ENCODE assay signal across 19 cellular contexts in genomic region chr10:110618206-110618605, GRCh38. TPM values are rescaled to one million over a fixed set of nuclear protein-coding genes. Genes with fewer than 3 reads are reported as not detected.
DNase-seq lines count a peak whose midpoint lies in the region; ATAC-seq lines count a peak whose summit lies in the region.
"Had no signal": no experiment of that assay in that cellular context is flagged by ENCODE, and none has a peak within 500 bp of the region (broad histone marks: within the 10 kb centered on the region; RNA-seq: fewer than 3 reads in every experiment).

No MANE protein-coding gene starts in this region.

- H3K4me1 ChIP-seq in CD4-positive, alpha-beta memory T cell (ENCODE audit: insufficient read depth, low read length) = peaks cover 13% of the 10 kb centered on the region

- intact Hi-C loops in CD4-positive, alpha-beta memory T cell (cut with micrococcal nuclease) = loop anchor here (10.0 kb wide), 1 partner anchor 387 kb away; no protein-coding TSS in a partner anchor

- H3K27me3 Mint-ChIP-seq in CD4-positive, alpha-beta memory T cell = no peaks in the 10 kb centered on the region
- H3K27me3 Mint-ChIP-seq: CD4-positive, alpha-beta T cell; T-cell had no signal

- H3K27me3 ChIP-seq in CD4-positive, alpha-beta memory T cell (ENCODE audit: insufficient read depth, low read length) = no peaks in the 10 kb centered on the region
- H3K27me3 ChIP-seq: dorsolateral prefrontal cortex had no signal

- CTCF ChIA-PET in CD4-positive, alpha-beta memory T cell (lab: Charles Lee; ENCODE audit: partially characterized antibody) = interaction anchor here (2.5 kb wide), 1 partner anchor 10 kb away, joined by 9 read pairs; no protein-coding TSS in a partner anchor

- peaks cover 0 to 5% (median 0%) of the 10 kb centered on the region in 8 donors for H3K9me3 Mint-ChIP-seq in CD4-positive, alpha-beta memory T cell
- H3K9me3 Mint-ChIP-seq: CD4-positive, alpha-beta T cell had no signal

- no peaks in the 10 kb centered on the region for H3K9me3 ChIP-seq in CD4-positive, alpha-beta memory T cell (ENCODE audit: control insufficient read depth in 1 of 2, low read length in 2 of 2)
- H3K9me3 ChIP-seq: thoracic aorta had no signal

- no peak overlapping the region for H3K27ac ChIP-seq in CD4-positive, alpha-beta memory T cell (ENCODE audit: low read depth, low read length)
- H3K27ac ChIP-seq: dorsolateral prefrontal cortex, epithelial cell of prostate, thoracic aorta had no signal

- peak overlapping the region in 2 of 7 donors; percentile 71 to 85 for H3K27ac Mint-ChIP-seq in CD4-positive, alpha-beta memory T cell
- H3K27ac Mint-ChIP-seq: CD4-positive, alpha-beta T cell had no signal

- no peaks in the 10 kb centered on the region for H3K36me3 ChIP-seq in CD4-positive, alpha-beta memory T cell (ENCODE audit: insufficient read depth, low read length)
- H3K36me3 ChIP-seq: thoracic aorta had no signal

- peaks cover 6 to 10% (median 8%) of the 10 kb centered on the region in 4 donors for H3K4me1 Mint-ChIP-seq in CD4-positive, alpha-beta memory T cell

- peak; percentile 40 for DNase-seq in stimulated activated naive CD4-positive, alpha-beta T cell treated with Interleukin-2 at 50 U/mL for 16 hours (lab: John Stamatoyannopoulos, UW)
- no peak for DNase-seq in stimulated activated naive CD4-positive, alpha-beta T cell (lab: John Stamatoyannopoulos, UW)
- DNase-seq in activated naive CD4-positive, alpha-beta T cell treated with anti-CD3 and anti-CD28 coated beads, Interleukin-2, amount 50 U/mL, for 16 hours = peak; percentile 33
- peak; percentile 51 to 55 for DNase-seq in stimulated activated CD4-positive, alpha-beta T cell treated with anti-CD3 and anti-CD28 coated beads, Interleukin-2, amount 100 ng/mL, for 24 hours
- no peak for DNase-seq in CD4-positive, alpha-beta memory T cell
- no peak for DNase-seq in AG08396 (ENCODE audit: low spot score)
- DNase-seq: dorsolateral prefrontal cortex, foreskin fibroblast, hippocampal formation, kidney, NCI-H1417 treated with DMSO at 0.1 percent for 48 hours, occipital lobe, OCI-M1 had no signal

- POLR2A ChIA-PET in CD4-positive, alpha-beta memory T cell (lab: Charles Lee; ENCODE audit: partially characterized antibody) = no interaction called here

- no peak overlapping the region for H3K4me3 Mint-ChIP-seq in CD4-positive, alpha-beta memory T cell
- H3K4me3 Mint-ChIP-seq: CD4-positive, alpha-beta T cell had no signal

- H3K4me3 ChIP-seq in CD4-positive, alpha-beta memory T cell (ENCODE audit: low read length in 2 of 2) = no peak overlapping the region
- H3K4me3 ChIP-seq: dorsolateral prefrontal cortex, thoracic aorta had no signal

- ATAC-seq in HG02981 (IDR thresholded peaks at IDR 0.05; ENCODE audit: unreplicated experiment) (no peak), HG02759 (IDR thresholded peaks at IDR 0.05; ENCODE audit: unreplicated experiment) (no peak)

- H3K36me3 Mint-ChIP-seq in CD4-positive, alpha-beta memory T cell = no peaks in the 10 kb centered on the region
- H3K36me3 Mint-ChIP-seq: T-cell had no signal

RNA-seq across cellular contexts. Expression of gene RBM20, which starts 25.9 kb away (rescaled TPM):
- not detected for total RNA-seq in CD4-positive, alpha-beta memory T cell
- under 1 TPM in 1 of 2 donors, not detected in 1; 0.03 TPM for polyA plus RNA-seq in CD4-positive, alpha-beta memory T cell

RNA-seq across cellular contexts. Expression of gene SMC3, which starts 50.7 kb away (rescaled TPM):
- 10 to 100 TPM; 53.4 to 59.5 TPM for total RNA-seq in CD4-positive, alpha-beta memory T cell
- polyA plus RNA-seq in CD4-positive, alpha-beta memory T cell = 10 to 100 TPM; 43.8 to 96.1 TPM

Comparison
In these comparisons a context has a peak if more than half of its experiments do, and no peak if none do; other contexts are left out.
1. DNase-seq: peak in stimulated activated naive CD4-positive, alpha-beta T cell treated with Interleukin-2 at 50 U/mL for 16 hours (single experiment), activated naive CD4-positive, alpha-beta T cell treated with anti-CD3 and anti-CD28 coated beads, Interleukin-2, amount 50 U/mL, for 16 hours (single experiment) and stimulated activated CD4-positive, alpha-beta T cell treated with anti-CD3 and anti-CD28 coated beads, Interleukin-2, amount 100 ng/mL, for 24 hours (2 of 2); none in stimulated activated naive CD4-positive, alpha-beta T cell (0 of 6), CD4-positive, alpha-beta memory T cell (0 of 5) and AG08396 (single experiment).